Comparison of ENCODE assay signal across 23 cellular contexts in genomic region chr4:151110236-151110635, GRCh38. TPM values are rescaled to one million over a fixed set of nuclear protein-coding genes. Genes with fewer than 3 reads are reported as not detected.
DNase-seq lines count a peak whose midpoint lies in the region; ATAC-seq, FAIRE-seq and TF ChIP-seq lines count a peak whose summit lies in the region.
"Had no signal": no experiment of that assay in that cellular context is flagged by ENCODE, and none has a peak within 500 bp of the region (broad histone marks: within the 10 kb centered on the region; RNA-seq: fewer than 3 reads in every experiment).

No MANE protein-coding gene starts in this region.

- DNase-seq in HepG2 (ENCODE audit: low spot score) (no peak), right lobe of liver (no peak), K562 (ENCODE audit: extremely low read depth in 1 of 4, low spot score in 3 of 4) (no peak), trophoblast cell (no peak), NCI-H187 treated with DMSO at 0.1 percent for 48 hours (lab: John Stamatoyannopoulos, UW) (no peak)
- DNase-seq: CD4-positive, CD25-positive, alpha-beta regulatory T cell; CD8-positive, alpha-beta memory T cell; DMS 273 treated with DMSO at 0.1 percent for 48 hours; DMS79; EL; GDM1; H9; HFFc6 had no signal

- no peak overlapping the region for H2AK5ac ChIP-seq in trophoblast cell (ENCODE audit: low read length)

- TF ChIP-seq EP300 in HepG2 (IDR thresholded peaks at IDR 0.05; ENCODE audit: low read depth in 2 of 2, low read length in 2 of 2): no peak
- no peak for TF ChIP-seq EP300 in HepG2 (CRISPR knock-in tag; IDR thresholded peaks at IDR 0.05; ENCODE audit: borderline replicate concordance)
- TF ChIP-seq EP300 in K562 (IDR thresholded peaks at IDR 0.05; ENCODE audit: low read length): no peak

- H3K9me1 ChIP-seq in K562 (ENCODE audit: control insufficient read depth, insufficient read depth, low read length): no peaks in the 10 kb centered on the region

- H3K4ac ChIP-seq in trophoblast cell (ENCODE audit: low read depth, low read length): no peak overlapping the region

- ATAC-seq in HepG2 (no peak), right lobe of liver (no peak), K562 (no peak), HG03442 (IDR thresholded peaks at IDR 0.05; ENCODE audit: unreplicated experiment) (no peak)
- ATAC-seq: GM12878, HCT116 had no signal

- no peak for FAIRE-seq in HepG2 (lab: Jason Lieb, UNC)
- no peak for FAIRE-seq in K562 (lab: Jason Lieb, UNC)
- FAIRE-seq: A204.1, D721Med, GM12878, GM19239 had no signal

- H2BK120ac ChIP-seq in trophoblast cell (ENCODE audit: insufficient read depth, low read length, poor library complexity): no peak overlapping the region

- H3K9ac ChIP-seq in HepG2 (ENCODE audit: insufficient read depth, low read depth, low read length): no peak overlapping the region
- H3K9ac ChIP-seq in K562 (ENCODE audit: insufficient read depth in 1 of 2, low read depth in 2 of 2, low read length in 2 of 2): no peak overlapping the region
- no peak overlapping the region for H3K9ac ChIP-seq in trophoblast cell (ENCODE audit: low read length)
- H3K9ac ChIP-seq: BLaER1, GM23248 had no signal

- no peak overlapping the region for H2BK12ac ChIP-seq in trophoblast cell (ENCODE audit: low read length)

- no TSS peak for BruUV-seq in HepG2 (replicated peaks; lab: Mats Ljungman, UMichigan)
- BruUV-seq in K562 (replicated peaks; lab: Mats Ljungman, UMichigan): no TSS peak

- H3K23ac ChIP-seq in trophoblast cell (ENCODE audit: low read length): peak overlapping the region; percentile 63

- H3K79me1 ChIP-seq in trophoblast cell (ENCODE audit: low read length): no peaks in the 10 kb centered on the region

- H3K36me3 ChIP-seq in HepG2 (replicated peaks in 1 of 2; ENCODE audit: control insufficient read depth in 1 of 2, insufficient read depth in 2 of 2, low read length in 2 of 2): peaks cover 6 to 8% of the 10 kb centered on the region in 2 experiments; a peak in 4 of 5 replicates
- H3K36me3 ChIP-seq in right lobe of liver: peaks cover 0 to 15% (median 1%) of the 10 kb centered on the region in 4 donors
- H3K36me3 ChIP-seq in K562 (ENCODE audit: control insufficient read depth, insufficient read depth, low read length): peaks cover 42% of the 10 kb centered on the region
- peaks cover 23 to 27% of the 10 kb centered on the region in 2 experiments for H3K36me3 ChIP-seq in trophoblast cell (ENCODE audit: control insufficient read depth in 1 of 2, insufficient read depth in 2 of 2, low read length in 2 of 2)

- H2AFZ ChIP-seq in HepG2 (ENCODE audit: low read length) (no peak overlapping the region), K562 (ENCODE audit: low read depth, low read length) (no peak overlapping the region), trophoblast cell (ENCODE audit: insufficient read depth, low read length, poor library complexity) (no peak overlapping the region)
- H2AFZ ChIP-seq: GM23248 had no signal

- H4K20me1 ChIP-seq in HepG2 (ENCODE audit: insufficient read depth, low read length): no peaks in the 10 kb centered on the region
- H4K20me1 ChIP-seq in K562 (replicated peaks; ENCODE audit: control insufficient read depth, insufficient read depth, low read length): no peaks in the 10 kb centered on the region

- H3K79me2 ChIP-seq in HepG2 (ENCODE audit: insufficient read depth, low read length): no peaks in the 10 kb centered on the region
- H3K79me2 ChIP-seq in K562 (ENCODE audit: control insufficient read depth, insufficient read depth, low read length): no peaks in the 10 kb centered on the region
- H3K79me2 ChIP-seq in trophoblast cell (ENCODE audit: control insufficient read depth, insufficient read depth, low read length, poor library complexity): no peaks in the 10 kb centered on the region

- H3K18ac ChIP-seq in trophoblast cell (ENCODE audit: low read length): no peak overlapping the region

- no peak overlapping the region for H3K27ac ChIP-seq in HepG2 (ENCODE audit: extremely low read length, insufficient read depth, low read length)
- no peak overlapping the region for H3K27ac ChIP-seq in right lobe of liver
- H3K27ac ChIP-seq in K562 (ENCODE audit: extremely low read depth, low read depth, low read length): no peak overlapping the region
- no peak overlapping the region for H3K27ac ChIP-seq in trophoblast cell (ENCODE audit: low read depth, low read length)
- H3K27ac ChIP-seq: 22Rv1, BLaER1, C4-2B, GM23248 had no signal

- intact Hi-C loops in HepG2 (cut with micrococcal nuclease; ENCODE audit: unreplicated experiment) (no loop called here), right lobe of liver (cut with DNase I) (loop anchor here in 1 of 2 donors (10.0 kb wide), 1 partner anchor 255 kb away; no protein-coding TSS in a partner anchor), K562 (cut with micrococcal nuclease) (loop anchor here (10.0 kb wide), 1 partner anchor 535 kb away; no protein-coding TSS in a partner anchor)

- no peak overlapping the region for H4K8ac ChIP-seq in trophoblast cell (ENCODE audit: low read depth, low read length)

- no peak overlapping the region for H3K14ac ChIP-seq in trophoblast cell (ENCODE audit: low read length)

- TF ChIP-seq RAD21 in HepG2 (CRISPR knock-in tag; IDR thresholded peaks at IDR 0.05): no peak
- no peak for TF ChIP-seq RAD21 in K562 (CRISPR knock-in tag; conservative IDR thresholded peaks at IDR 0.05 in 1 of 2, IDR thresholded peaks at IDR 0.05 in 1 of 2)

- CTCF ChIA-PET in HepG2 (lab: Yijun Ruan, JAX; ENCODE audit: low intra/inter-chr PET ratio, low total read pairs): no interaction called here
- CTCF ChIA-PET in K562 (lab: Yijun Ruan, JAX; ENCODE audit: low intra/inter-chr PET ratio): no interaction called here

- WGBS in HepG2 (ENCODE audit: low lambda C conversion rate): 100% methylated on average over 3 of the region's 3 CpGs
- 90% methylated on average over 3 of the region's 3 CpGs for WGBS in right lobe of liver (ENCODE audit: insufficient coverage, low coverage, low lambda C conversion rate, missing lambda C conversion rate)
- WGBS in K562 (ENCODE audit: insufficient coverage, low coverage, missing lambda C conversion rate): 90% methylated on average over 3 of the region's 3 CpGs
- WGBS in trophoblast cell (ENCODE audit: extremely low coverage, insufficient coverage, insufficient read length): no CpG with 5 or more reads among the region's 3 CpGs

- no peak overlapping the region for H4K12ac ChIP-seq in trophoblast cell (ENCODE audit: low read depth, low read length)

- H3K9me3 ChIP-seq in HepG2 (ENCODE audit: low read length) (no peaks in the 10 kb centered on the region), right lobe of liver (no peaks in the 10 kb centered on the region), K562 (replicated peaks; ENCODE audit: control insufficient read depth, insufficient read depth, low read depth, low read length) (no peaks in the 10 kb centered on the region), trophoblast cell (ENCODE audit: insufficient read depth, low read depth, low read length) (peaks cover 2% of the 10 kb centered on the region)
- H3K9me3 ChIP-seq: BLaER1 had no signal

- H3K4me2 ChIP-seq in HepG2 (ENCODE audit: low read depth, low read length) (no peak overlapping the region), K562 (ENCODE audit: insufficient read depth, low read length) (no peak overlapping the region), trophoblast cell (ENCODE audit: low read length) (no peak overlapping the region)
- H3K4me2 ChIP-seq: BLaER1 had no signal

- no peak overlapping the region for H4K91ac ChIP-seq in trophoblast cell (ENCODE audit: low read depth, low read length)

- no peak overlapping the region for H2BK5ac ChIP-seq in trophoblast cell (ENCODE audit: low read depth, low read length, poor library complexity)

- H3K4me1 ChIP-seq in HepG2 (ENCODE audit: insufficient read depth, low read length) (no peaks in the 10 kb centered on the region), right lobe of liver (no peaks in the 10 kb centered on the region), K562 (replicated peaks in 1 of 2; ENCODE audit: control insufficient read depth in 2 of 2, insufficient read depth in 2 of 2, low read length in 2 of 2) (no peaks in the 10 kb centered on the region), trophoblast cell (ENCODE audit: control insufficient read depth in 1 of 2, insufficient read depth in 2 of 2, low read length in 2 of 2) (no peaks in the 10 kb centered on the region)
- H3K4me1 ChIP-seq: BLaER1 had no signal

- H3K4me3 ChIP-seq in HepG2 (replicated peaks in 1 of 3; ENCODE audit: insufficient read depth in 1 of 3, low read depth in 2 of 3, low read length in 3 of 3): no peak overlapping the region
- H3K4me3 ChIP-seq in right lobe of liver: no peak overlapping the region
- no peak overlapping the region for H3K4me3 ChIP-seq in K562
- no peak overlapping the region for H3K4me3 ChIP-seq in trophoblast cell (ENCODE audit: low read depth, low read length)
- H3K4me3 ChIP-seq: BLaER1, GM12878, GM23248 had no signal

- TF ChIP-seq POLR2A in HepG2 (IDR thresholded peaks at IDR 0.05; ENCODE audit: insufficient read depth in 1 of 2, low read depth in 2 of 2, low read length in 2 of 2) (no peak), right lobe of liver (IDR thresholded peaks at IDR 0.05) (no peak), K562 (conservative IDR thresholded peaks at IDR 0.05) (no peak)

- POLR2A ChIA-PET in HepG2 (lab: Yijun Ruan, JAX) (no interaction called here), K562 (lab: Yijun Ruan, JAX) (interaction anchor here (0.5 kb wide), 1 partner anchor 818 kb away, joined by 3 read pairs; no protein-coding TSS in a partner anchor)

- no peak for TF ChIP-seq CTCF in HepG2 (CRISPR knock-in tag; IDR thresholded peaks at IDR 0.05)
- TF ChIP-seq CTCF in right lobe of liver (IDR thresholded peaks at IDR 0.05): no peak
- TF ChIP-seq CTCF in K562 (IDR thresholded peaks at IDR 0.05 in 2 of 3, conservative IDR thresholded peaks at IDR 0.05 in 1 of 3; ENCODE audit: insufficient read depth in 2 of 3, low read depth in 1 of 3, low read length in 3 of 3): no peak

- in situ Hi-C loops in HepG2 (cut with HindIII; ENCODE audit: extremely low pct_ligation_motif_present, low pct_unique_long_range_greater_than_20kb) (loop anchor here (10.0 to 25.0 kb wide), 2 partner anchors 252 to 495 kb away; no protein-coding TSS in a partner anchor), K562 (cut with MboI) (loop anchor here (10.0 kb wide), 1 partner anchor 505 kb away; no protein-coding TSS in a partner anchor)

- H3K27me3 ChIP-seq in HepG2 (ENCODE audit: control insufficient read depth in 1 of 2, insufficient read depth in 2 of 2, low read length in 2 of 2) (no peaks in the 10 kb centered on the region), right lobe of liver (no peaks in the 10 kb centered on the region), K562 (ENCODE audit: control insufficient read depth in 2 of 2, insufficient read depth in 2 of 2, low read length in 2 of 2) (no peaks in the 10 kb centered on the region), trophoblast cell (ENCODE audit: insufficient read depth, low read length) (no peaks in the 10 kb centered on the region)
- H3K27me3 ChIP-seq: BLaER1 had no signal

RNA-seq across cellular contexts. Expression of gene RPS3A, which starts 10.8 kb away (rescaled TPM):
- total RNA-seq in HepG2 (2016; rRNA removed; fragmentation: Illumina TruSeq; extraction: Trizol): 3,626 and 4,934 TPM in 2 replicates
- 5,278 and 6,431 TPM in 2 replicates for total RNA-seq in HepG2 (2016; cell fraction: cytosol; rRNA removed; fragmentation: Illumina TruSeq; extraction: Trizol; ENCODE audit: low read depth)
- total RNA-seq in HepG2 (2016; cell fraction: insoluble cytoplasmic fraction; rRNA removed; fragmentation: Illumina TruSeq; extraction: Trizol): 3,639 and 4,846 TPM in 2 replicates
- total RNA-seq in HepG2 (2016; cell fraction: membrane; rRNA removed; fragmentation: Illumina TruSeq; extraction: Trizol): 9,738 and 10,914 TPM in 2 replicates
- total RNA-seq in HepG2 (2016; cell fraction: nucleus; rRNA removed; fragmentation: Illumina TruSeq; extraction: Trizol): 1,195 and 1,244 TPM in 2 replicates
- polyA plus RNA-seq in HepG2 (2011; rRNA removed): 2,723 and 3,332 TPM in 2 replicates
- 1,940 and 3,073 TPM in 2 replicates for polyA plus RNA-seq in HepG2 (2011; cell fraction: cytosol; rRNA removed)
- 430 and 645 TPM in 2 replicates for polyA plus RNA-seq in HepG2 (2011; cell fraction: nucleus; rRNA removed)
- polyA plus RNA-seq in HepG2 (2012): 3,103 and 3,233 TPM in 2 replicates
- polyA plus RNA-seq in HepG2 (2016; cell fraction: cytosol; fragmentation: Illumina TruSeq; extraction: Trizol; ENCODE audit: low read depth): 4,408 and 4,942 TPM in 2 replicates
- 3,704 and 3,862 TPM in 2 replicates for polyA plus RNA-seq in HepG2 (2016; cell fraction: insoluble cytoplasmic fraction; fragmentation: Illumina TruSeq; extraction: Trizol; ENCODE audit: low read depth)
- polyA plus RNA-seq in HepG2 (2016; cell fraction: membrane; fragmentation: Illumina TruSeq; extraction: Trizol; ENCODE audit: low read depth): 7,339 and 7,526 TPM in 2 replicates
- 1,657 and 1,684 TPM in 2 replicates for polyA plus RNA-seq in HepG2 (2016; cell fraction: nucleus; fragmentation: Illumina TruSeq; extraction: Trizol; ENCODE audit: insufficient read depth, low read depth)
- polyA minus RNA-seq in HepG2 (2011; rRNA and poly(A)+ RNA removed; ENCODE audit: low replicate concordance): 178 and 224 TPM in 2 replicates
- 648 and 755 TPM in 2 replicates for polyA minus RNA-seq in HepG2 (2011; cell fraction: cytosol; rRNA and poly(A)+ RNA removed)
- polyA minus RNA-seq in HepG2 (2011; cell fraction: nucleus; rRNA and poly(A)+ RNA removed): 219 and 322 TPM in 2 replicates
- total RNA-seq in right lobe of liver: 100 to 1,000 TPM; 420 to 946 (median 518) TPM
- total RNA-seq in K562 (2011; cell fraction: chromatin; rRNA removed; ENCODE audit: low replicate concordance): 296 and 420 TPM in 2 replicates
- 433 and 451 TPM in 2 replicates for total RNA-seq in K562 (2011; cell fraction: nucleolus; rRNA removed)
- total RNA-seq in K562 (2011; cell fraction: nucleoplasm; rRNA removed): 773 and 1,562 TPM in 2 replicates
- 1,793 and 2,102 TPM in 2 replicates for total RNA-seq in K562 (2014; rRNA removed)
- 3,891 and 4,298 TPM in 2 replicates for total RNA-seq in K562 (2014; rRNA removed; fragmentation: Illumina TruSeq; extraction: Trizol)
- total RNA-seq in K562 (2015; rRNA removed; fragmentation: Illumina TruSeq; extraction: Trizol): 2,923 and 3,036 TPM in 2 replicates
- 2,407 and 2,649 TPM in 2 replicates for total RNA-seq in K562 (2021)
- 4,895 and 5,488 TPM in 2 replicates for polyA plus RNA-seq in K562 (2011; rRNA removed)
- 887 and 2,354 TPM in 2 replicates for polyA plus RNA-seq in K562 (2011; cell fraction: cytosol; rRNA removed)
- 570 and 1,423 TPM in 2 replicates for polyA plus RNA-seq in K562 (2011; cell fraction: nucleus; rRNA removed)
- 2,139 and 3,584 TPM in 2 replicates for polyA plus RNA-seq in K562 (2012)
- polyA plus RNA-seq in K562 (2014; fragmentation: Illumina TruSeq; extraction: Trizol): 2,678 and 2,756 TPM in 2 replicates
- 1,000 to 10,000 TPM; 3,558 to 3,768 TPM for polyA plus RNA-seq in K562 (2014; fragmentation: Nextera tagmentation; extraction: Ambion mirVana)
- polyA plus RNA-seq in K562 (2014; rRNA removed): 2,761 and 3,554 TPM in 2 replicates
- polyA minus RNA-seq in K562 (2011; rRNA and poly(A)+ RNA removed): 1,733 and 2,092 TPM in 2 replicates
- polyA minus RNA-seq in K562 (2011; cell fraction: cytosol; rRNA and poly(A)+ RNA removed): 660 and 683 TPM in 2 replicates
- polyA minus RNA-seq in K562 (2011; cell fraction: nucleus; rRNA and poly(A)+ RNA removed): 140 and 302 TPM in 2 replicates
- 3,412 and 3,421 TPM in 2 replicates for polyA plus RNA-seq in trophoblast cell (2013)

Comparison
In these comparisons a context has a peak if more than half of its experiments do, and no peak if none do; other contexts are left out.
1. Of the 241 proteins assayed by ChIP-seq in both HepG2 and K562: peak only in HepG2: POLR2G; only in K562: none; in both: ZNF121; in neither: 239.